Comparison of ENCODE assay signal across 8 cellular contexts in genomic region chr11:45079943-45080719, GRCh38.
DNase-seq lines count a peak whose midpoint lies in the region; ATAC-seq and TF ChIP-seq lines count a peak whose summit lies in the region.

No MANE protein-coding gene starts in this region.

- no peaks in the 10 kb centered on the region for H3K4me1 ChIP-seq in BE2C

- peaks cover 0 to 1% (median 0%) of the 10 kb centered on the region in 6 donors for H3K9me3 Mint-ChIP-seq in immature natural killer cell
- peaks cover 7 to 19% of the 10 kb centered on the region in 2 donors for H3K9me3 Mint-ChIP-seq in stimulated activated naive CD8-positive, alpha-beta T cell treated with anti-CD3 and anti-CD28 coated beads, Interleukin-15, amount 100 ng/mL, for 72 hours

- H3K4me3 ChIP-seq in BE2C (ENCODE audit: low read depth, low read length): no peak overlapping the region

- H3K4me1 Mint-ChIP-seq in immature natural killer cell: peaks cover 66 to 78% of the 10 kb centered on the region in 2 donors
- H3K4me1 Mint-ChIP-seq in stimulated activated naive CD8-positive, alpha-beta T cell treated with anti-CD3 and anti-CD28 coated beads, Interleukin-15, amount 100 ng/mL, for 72 hours: peaks cover 54% of the 10 kb centered on the region

- no peak for TF ChIP-seq POLR2A in erythroblast (IDR thresholded peaks at IDR 0.05; ENCODE audit: low read length)

- H3K36me3 ChIP-seq in BE2C: no peaks in the 10 kb centered on the region

- peak; percentile 76 for ATAC-seq in GM18907 (IDR thresholded peaks at IDR 0.05; ENCODE audit: unreplicated experiment)
- ATAC-seq in stimulated activated naive CD8-positive, alpha-beta T cell treated with anti-CD3 and anti-CD28 coated beads, Interleukin-15, amount 100 ng/mL, for 72 hours: peak; percentile 92

- peak overlapping the region; percentile 71 to 91 (median 90) for H3K27ac Mint-ChIP-seq in immature natural killer cell
- peak overlapping the region; percentile 97 to 98 for H3K27ac Mint-ChIP-seq in stimulated activated naive CD8-positive, alpha-beta T cell treated with anti-CD3 and anti-CD28 coated beads, Interleukin-15, amount 100 ng/mL, for 72 hours

- H3K36me3 Mint-ChIP-seq in immature natural killer cell: peaks cover 0 to 4% (median 0%) of the 10 kb centered on the region in 3 donors

- peak; percentile 83 to 90 for DNase-seq in Kasumi-1 (lab: John Stamatoyannopoulos, UW)
- DNase-seq in activated CD8-positive, alpha-beta memory T cell treated with anti-CD3 and anti-CD28 coated beads for 4 hours (ENCODE audit: low read depth in 2 of 2): peak; percentile 19 to 25
- DNase-seq in immature natural killer cell: peak; percentile 68 to 71 (median 69)
- peak; percentile 57 to 73 for DNase-seq in stimulated activated naive CD8-positive, alpha-beta T cell treated with anti-CD3 and anti-CD28 coated beads, Interleukin-15, amount 100 ng/mL, for 72 hours
- DNase-seq in AG20443 (ENCODE audit: low spot score): no peak
- no peak for DNase-seq in erythroblast (lab: John Stamatoyannopoulos, UW)
- DNase-seq in BE2C: no peak

- TF ChIP-seq CTCF in BE2C (IDR thresholded peaks at IDR 0.05; ENCODE audit: low read depth, low read length): no peak

- no peaks in the 10 kb centered on the region for H3K9me3 ChIP-seq in BE2C

- peaks cover 4 to 26% (median 20%) of the 10 kb centered on the region in 3 donors for H3K27me3 Mint-ChIP-seq in immature natural killer cell (ENCODE audit: low read depth in 3 of 3)
- H3K27me3 Mint-ChIP-seq in stimulated activated naive CD8-positive, alpha-beta T cell treated with anti-CD3 and anti-CD28 coated beads, Interleukin-15, amount 100 ng/mL, for 72 hours: no peaks in the 10 kb centered on the region

- peak overlapping the region; percentile 79 to 86 (median 85) for H3K4me3 Mint-ChIP-seq in immature natural killer cell
- peak overlapping the region; percentile 63 to 82 for H3K4me3 Mint-ChIP-seq in stimulated activated naive CD8-positive, alpha-beta T cell treated with anti-CD3 and anti-CD28 coated beads, Interleukin-15, amount 100 ng/mL, for 72 hours

- H3K27me3 ChIP-seq in BE2C: no peaks in the 10 kb centered on the region

Comparison
In these comparisons a context has a peak if more than half of its experiments do, and no peak if none do; other contexts are left out.
1. DNase-seq: peak in Kasumi-1 (2 of 2), activated CD8-positive, alpha-beta memory T cell treated with anti-CD3 and anti-CD28 coated beads for 4 hours (2 of 2), immature natural killer cell (3 of 3) and stimulated activated naive CD8-positive, alpha-beta T cell treated with anti-CD3 and anti-CD28 coated beads, Interleukin-15, amount 100 ng/mL, for 72 hours (2 of 2); none in AG20443 (single experiment), erythroblast (0 of 2) and BE2C (single experiment).